21 cellular contexts compared by ENCODE assay signal in genomic region chr16:79064259-79064658, GRCh38.
DNase-seq lines count a peak whose midpoint lies in the region; ATAC-seq, FAIRE-seq and TF ChIP-seq lines count a peak whose summit lies in the region.
"Had no signal": no experiment of that assay in that cellular context is flagged by ENCODE, and none has a peak within 500 bp of the region (broad histone marks: within the 10 kb centered on the region; RNA-seq: fewer than 3 reads in every experiment).

No MANE protein-coding gene starts in this region.

- H3K4me1 ChIP-seq in A549 (no peaks in the 10 kb centered on the region), HEK293 (ENCODE audit: control insufficient read depth, insufficient read depth, low read length) (peaks cover 6% of the 10 kb centered on the region), K562 (replicated peaks in 1 of 2; ENCODE audit: control insufficient read depth in 2 of 2, insufficient read depth in 2 of 2, low read length in 2 of 2) (no peaks in the 10 kb centered on the region)
- H3K4me1 ChIP-seq: Caco-2, HAP-1 had no signal

- BruUV-seq in K562 (replicated peaks; lab: Mats Ljungman, UMichigan): no TSS peak

- no peak overlapping the region for H2AFZ ChIP-seq in K562 (ENCODE audit: low read depth, low read length)
- H2AFZ ChIP-seq: GM23338 had no signal

- H3K4me3 ChIP-seq in A549 (no peak overlapping the region), HEK293 (ENCODE audit: low read depth, low read length) (no peak overlapping the region), K562 (no peak overlapping the region)
- H3K4me3 ChIP-seq: BLaER1, GM12878, GM23338, HAP-1 had no signal

- H3K9me3 ChIP-seq in A549: no peaks in the 10 kb centered on the region
- no peaks in the 10 kb centered on the region for H3K9me3 ChIP-seq in HEK293 (ENCODE audit: control insufficient read depth, insufficient read depth, low read depth, low read length)
- no peaks in the 10 kb centered on the region; the same call in 1 of the 2 replicates for H3K9me3 ChIP-seq in K562 (replicated peaks; ENCODE audit: control insufficient read depth, insufficient read depth, low read depth, low read length)
- H3K9me3 ChIP-seq: BLaER1, Caco-2, HAP-1 had no signal

- no peak for ATAC-seq in A549
- ATAC-seq in K562: no peak
- ATAC-seq: CD8-positive, alpha-beta T cell; GM12878; GM23338 had no signal

- in situ Hi-C loops in K562 (cut with MboI): no loop called here

- TF ChIP-seq POLR2A in A549 (IDR thresholded peaks at IDR 0.05; ENCODE audit: low read length) (no peak), K562 (conservative IDR thresholded peaks at IDR 0.05) (no peak)

- H3K36me3 ChIP-seq in HEK293 (ENCODE audit: control insufficient read depth in 2 of 2, insufficient read depth in 1 of 2, low read length in 2 of 2): no peaks in the 10 kb centered on the region
- no peaks in the 10 kb centered on the region for H3K36me3 ChIP-seq in K562 (ENCODE audit: control insufficient read depth, insufficient read depth, low read length)
- H3K36me3 ChIP-seq: BLaER1, HAP-1 had no signal

- H3K79me2 ChIP-seq in K562 (ENCODE audit: control insufficient read depth, insufficient read depth, low read length): no peaks in the 10 kb centered on the region

- no peak for TF ChIP-seq RAD21 in A549 (conservative IDR thresholded peaks at IDR 0.05 in 1 of 2, IDR thresholded peaks at IDR 0.05 in 1 of 2)
- TF ChIP-seq RAD21 in K562 (CRISPR knock-in tag; conservative IDR thresholded peaks at IDR 0.05 in 1 of 2, IDR thresholded peaks at IDR 0.05 in 1 of 2): no peak

- TF ChIP-seq EP300 in A549 (IDR thresholded peaks at IDR 0.05) (no peak), K562 (IDR thresholded peaks at IDR 0.05; ENCODE audit: low read length) (no peak)

- DNase-seq in activated CD8-positive, alpha-beta memory T cell treated with anti-CD3 and anti-CD28 coated beads for 24 hours: peak; percentile 1
- no peak for DNase-seq in activated CD8-positive, alpha-beta memory T cell treated with anti-CD3 and anti-CD28 coated beads, Interleukin-2, amount 50 U/mL, for 4 hours
- DNase-seq in A549 (ENCODE audit: low read depth in 1 of 2, low spot score in 1 of 2) (no peak), K562 (ENCODE audit: extremely low read depth in 1 of 4, low spot score in 3 of 4) (no peak), HPDE6-E6E7 (ENCODE audit: extremely low spot score) (no peak), putamen (ENCODE audit: low spot score) (no peak)
- DNase-seq: Caco-2; CD4-positive, CD25-positive, alpha-beta regulatory T cell; CD8-positive, alpha-beta T cell; DMS 273 treated with DMSO at 0.1 percent for 48 hours; DMS79; EL; GDM1 had no signal

- no peak overlapping the region for H3K9ac ChIP-seq in K562 (ENCODE audit: insufficient read depth in 1 of 2, low read depth in 2 of 2, low read length in 2 of 2)
- H3K9ac ChIP-seq: BLaER1 had no signal

- no peak for FAIRE-seq in A549 (lab: Jason Lieb, UNC)
- no peak for FAIRE-seq in K562 (lab: Jason Lieb, UNC)
- FAIRE-seq: D721Med, GM12878, H54 had no signal

- H3K4me2 ChIP-seq in A549 (no peak overlapping the region), K562 (ENCODE audit: insufficient read depth, low read length) (no peak overlapping the region)
- H3K4me2 ChIP-seq: BLaER1, GM23338 had no signal

- H3K27me3 ChIP-seq in K562 (ENCODE audit: control insufficient read depth in 2 of 2, insufficient read depth in 2 of 2, low read length in 2 of 2): peaks cover 9 to 10% of the 10 kb centered on the region in 2 experiments; a peak in 4 of 5 replicates
- H3K27me3 ChIP-seq: BLaER1 had no signal

- TF ChIP-seq CTCF in A549 (IDR thresholded peaks at IDR 0.05) (no peak), HEK293 (tag by site-specific recombination; IDR thresholded peaks at IDR 0.05) (no peak), K562 (IDR thresholded peaks at IDR 0.05 in 2 of 3, conservative IDR thresholded peaks at IDR 0.05 in 1 of 3; ENCODE audit: insufficient read depth in 2 of 3, low read depth in 1 of 3, low read length in 3 of 3) (no peak)

- no peaks in the 10 kb centered on the region for H3K9me1 ChIP-seq in K562 (ENCODE audit: control insufficient read depth, insufficient read depth, low read length)

- WGBS in A549 (ENCODE audit: missing lambda C conversion rate): 49% methylated on average over 11 of the region's 11 CpGs
- WGBS in K562 (ENCODE audit: insufficient coverage, low coverage, missing lambda C conversion rate): under 1% methylated on average over 11 of the region's 11 CpGs

- peaks cover 4% of the 10 kb centered on the region; the same call in 1 of the 2 replicates for H4K20me1 ChIP-seq in K562 (replicated peaks; ENCODE audit: control insufficient read depth, insufficient read depth, low read length)
- H4K20me1 ChIP-seq: BLaER1 had no signal

- CTCF ChIA-PET in A549 (lab: Yijun Ruan, JAX): no interaction called here
- CTCF ChIA-PET in HEK293 (lab: Yijun Ruan, JAX): no interaction called here
- CTCF ChIA-PET in K562 (lab: Yijun Ruan, JAX; ENCODE audit: low intra/inter-chr PET ratio): no interaction called here

- POLR2A ChIA-PET in A549 (lab: Yijun Ruan, JAX): no interaction called here
- POLR2A ChIA-PET in HEK293 (lab: Yijun Ruan, JAX): no interaction called here
- POLR2A ChIA-PET in K562 (lab: Yijun Ruan, JAX): no interaction called here

- intact Hi-C loops in K562 (cut with micrococcal nuclease): no loop called here

- H3K27ac ChIP-seq in A549 (no peak overlapping the region), HEK293 (ENCODE audit: extremely low read depth, low read depth, low read length) (no peak overlapping the region), K562 (ENCODE audit: extremely low read depth, low read depth, low read length) (no peak overlapping the region)
- H3K27ac ChIP-seq: BLaER1, C4-2B had no signal

TF ChIP-seq in A549, 52 proteins besides CTCF, POLR2A, EP300 and RAD21:
- TF ChIP-seq HOXB5 (CRISPR knock-in tag; IDR thresholded peaks at IDR 0.05) (no peak), MAFK (IDR thresholded peaks at IDR 0.05; ENCODE audit: partially characterized antibody) (peak; percentile 99)

TF ChIP-seq in HEK293, 187 proteins besides CTCF, POLR2A, EP300 and RAD21:
- TF ChIP-seq ZNF664 (tag by site-specific recombination; IDR thresholded peaks at IDR 0.05) (peak; percentile 66), ZNF837 (tag by site-specific recombination; IDR thresholded peaks at IDR 0.05) (no peak)
TF ChIP-seq in HEK293: peak in this region for 1.

TF ChIP-seq in K562, 482 proteins besides CTCF, POLR2A, EP300 and RAD21 (continues in another document):
- TF ChIP-seq, protein P1, sequence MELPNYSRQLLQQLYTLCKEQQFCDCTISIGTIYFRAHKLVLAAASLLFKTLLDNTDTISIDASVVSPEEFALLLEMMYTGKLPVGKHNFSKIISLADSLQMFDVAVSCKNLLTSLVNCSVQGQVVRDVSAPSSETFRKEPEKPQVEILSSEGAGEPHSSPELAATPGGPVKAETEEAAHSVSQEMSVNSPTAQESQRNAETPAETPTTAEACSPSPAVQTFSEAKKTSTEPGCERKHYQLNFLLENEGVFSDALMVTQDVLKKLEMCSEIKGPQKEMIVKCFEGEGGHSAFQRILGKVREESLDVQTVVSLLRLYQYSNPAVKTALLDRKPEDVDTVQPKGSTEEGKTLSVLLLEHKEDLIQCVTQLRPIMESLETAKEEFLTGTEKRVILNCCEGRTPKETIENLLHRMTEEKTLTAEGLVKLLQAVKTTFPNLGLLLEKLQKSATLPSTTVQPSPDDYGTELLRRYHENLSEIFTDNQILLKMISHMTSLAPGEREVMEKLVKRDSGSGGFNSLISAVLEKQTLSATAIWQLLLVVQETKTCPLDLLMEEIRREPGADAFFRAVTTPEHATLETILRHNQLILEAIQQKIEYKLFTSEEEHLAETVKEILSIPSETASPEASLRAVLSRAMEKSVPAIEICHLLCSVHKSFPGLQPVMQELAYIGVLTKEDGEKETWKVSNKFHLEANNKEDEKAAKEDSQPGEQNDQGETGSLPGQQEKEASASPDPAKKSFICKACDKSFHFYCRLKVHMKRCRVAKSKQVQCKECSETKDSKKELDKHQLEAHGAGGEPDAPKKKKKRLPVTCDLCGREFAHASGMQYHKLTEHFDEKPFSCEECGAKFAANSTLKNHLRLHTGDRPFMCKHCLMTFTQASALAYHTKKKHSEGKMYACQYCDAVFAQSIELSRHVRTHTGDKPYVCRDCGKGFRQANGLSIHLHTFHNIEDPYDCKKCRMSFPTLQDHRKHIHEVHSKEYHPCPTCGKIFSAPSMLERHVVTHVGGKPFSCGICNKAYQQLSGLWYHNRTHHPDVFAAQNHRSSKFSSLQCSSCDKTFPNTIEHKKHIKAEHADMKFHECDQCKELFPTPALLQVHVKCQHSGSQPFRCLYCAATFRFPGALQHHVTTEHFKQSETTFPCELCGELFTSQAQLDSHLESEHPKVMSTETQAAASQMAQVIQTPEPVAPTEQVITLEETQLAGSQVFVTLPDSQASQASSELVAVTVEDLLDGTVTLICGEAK (IDR thresholded peaks at IDR 0.05): no peak
- TF ChIP-seq, protein P1 (CRISPR knock-in tag; IDR thresholded peaks at IDR 0.05): no peak
- TF ChIP-seq MAFK (IDR thresholded peaks at IDR 0.05; ENCODE audit: low read length) (peak; percentile 100), HMG20A (CRISPR knock-in tag; conservative IDR thresholded peaks at IDR 0.05) (no peak), STAT5B (CRISPR knock-in tag; IDR thresholded peaks at IDR 0.05) (no peak)
